ENCODE assay signal across 1 cellular context in the genomic region with DNA sequence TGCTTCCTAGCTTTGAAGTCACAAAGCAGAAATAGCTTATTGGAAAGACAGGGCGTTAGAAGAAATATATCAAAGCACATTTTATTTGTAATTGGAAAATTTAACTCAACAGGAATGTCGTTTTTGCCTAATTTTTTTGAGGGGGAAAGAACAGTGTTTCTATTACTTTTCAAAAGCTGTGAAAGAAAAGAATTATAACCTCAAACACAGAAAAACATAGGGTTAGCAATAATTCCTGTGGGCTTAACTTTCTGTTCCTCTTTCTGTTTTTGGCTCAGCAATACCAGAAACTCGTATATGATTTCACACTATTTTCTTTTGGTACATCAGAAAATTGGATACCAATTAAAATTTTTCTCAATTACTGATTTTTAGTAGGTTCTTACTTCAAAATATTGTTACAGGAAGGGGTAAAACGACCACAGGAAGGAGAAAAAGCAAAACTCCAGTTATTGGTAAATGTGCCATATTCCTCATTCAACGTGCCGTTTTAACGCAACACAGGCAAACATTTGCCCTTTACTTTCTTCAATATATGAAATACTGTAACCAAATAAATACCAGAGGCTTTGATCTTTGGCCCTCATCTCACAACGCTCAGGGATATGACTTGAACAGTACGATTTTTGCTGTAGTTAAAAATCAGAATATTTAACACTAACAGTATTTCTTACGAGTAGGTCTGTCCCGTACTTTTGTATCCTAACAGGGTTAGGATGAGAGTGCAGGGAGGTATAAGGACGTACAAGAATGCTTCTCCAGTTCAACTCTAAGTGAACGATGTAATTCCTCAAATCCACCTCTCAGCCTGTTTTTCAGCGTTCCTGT.
A peak's percentile ranks its signal among the peaks of the same experiment; 100 is the strongest.
TF ChIP-seq lines count a peak whose summit lies in the region.

No MANE protein-coding gene starts in this region.

TF ChIP-seq in HepG2, 621 proteins besides CTCF, POLR2A, EP300 and RAD21 (continued from another document):
- TF ChIP-seq, protein P1, sequence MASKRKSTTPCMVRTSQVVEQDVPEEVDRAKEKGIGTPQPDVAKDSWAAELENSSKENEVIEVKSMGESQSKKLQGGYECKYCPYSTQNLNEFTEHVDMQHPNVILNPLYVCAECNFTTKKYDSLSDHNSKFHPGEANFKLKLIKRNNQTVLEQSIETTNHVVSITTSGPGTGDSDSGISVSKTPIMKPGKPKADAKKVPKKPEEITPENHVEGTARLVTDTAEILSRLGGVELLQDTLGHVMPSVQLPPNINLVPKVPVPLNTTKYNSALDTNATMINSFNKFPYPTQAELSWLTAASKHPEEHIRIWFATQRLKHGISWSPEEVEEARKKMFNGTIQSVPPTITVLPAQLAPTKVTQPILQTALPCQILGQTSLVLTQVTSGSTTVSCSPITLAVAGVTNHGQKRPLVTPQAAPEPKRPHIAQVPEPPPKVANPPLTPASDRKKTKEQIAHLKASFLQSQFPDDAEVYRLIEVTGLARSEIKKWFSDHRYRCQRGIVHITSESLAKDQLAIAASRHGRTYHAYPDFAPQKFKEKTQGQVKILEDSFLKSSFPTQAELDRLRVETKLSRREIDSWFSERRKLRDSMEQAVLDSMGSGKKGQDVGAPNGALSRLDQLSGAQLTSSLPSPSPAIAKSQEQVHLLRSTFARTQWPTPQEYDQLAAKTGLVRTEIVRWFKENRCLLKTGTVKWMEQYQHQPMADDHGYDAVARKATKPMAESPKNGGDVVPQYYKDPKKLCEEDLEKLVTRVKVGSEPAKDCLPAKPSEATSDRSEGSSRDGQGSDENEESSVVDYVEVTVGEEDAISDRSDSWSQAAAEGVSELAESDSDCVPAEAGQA (IDR thresholded peaks at IDR 0.05; ENCODE audit: low read depth): no peak
- TF ChIP-seq, protein P1 (CRISPR knock-in tag; IDR thresholded peaks at IDR 0.05; ENCODE audit: borderline replicate concordance): peak; percentile 18; the same call in 1 of the 2 replicates
TF ChIP-seq in HepG2: peak in this region for 36.
